In genomic region chr1:220269036-220269435, GRCh38 we compare ENCODE assay signal across 23 cellular contexts. TPM values are rescaled to one million over a fixed set of nuclear protein-coding genes. Genes with fewer than 3 reads are reported as not detected.
A peak's percentile ranks its signal among the peaks of the same experiment; 100 is the strongest.
DNase-seq lines count a peak whose midpoint lies in the region; ATAC-seq and TF ChIP-seq lines count a peak whose summit lies in the region.
"Had no signal": no experiment of that assay in that cellular context is flagged by ENCODE, and none has a peak within 500 bp of the region (broad histone marks: within the 10 kb centered on the region; RNA-seq: fewer than 3 reads in every experiment).

No MANE protein-coding gene starts in this region.

- ATAC-seq in SK-N-SH treated with all-trans-retinoic acid at 6 μM for 48 hours (no peak), GM23338 (no peak), GM18873 (IDR thresholded peaks at IDR 0.05; ENCODE audit: low FRiP score, unreplicated experiment) (no peak), HG02610 (IDR thresholded peaks at IDR 0.05; ENCODE audit: unreplicated experiment) (no peak)
- ATAC-seq: activated T-cell treated with anti-CD3 and anti-CD28 coated beads, Interleukin-2, amount 50 U/mL, for 4 hours; left lobe of liver; Right ventricle myocardium inferior; T-helper 17 cell had no signal

- H3F3A ChIP-seq in SK-N-SH (replicated peaks; ENCODE audit: insufficient read depth), result peaks cover 4% of the 10 kb centered on the region
- H3F3A ChIP-seq in GM23338 (replicated peaks; ENCODE audit: low read depth), result no peaks in the 10 kb centered on the region

- H3K4me1 Mint-ChIP-seq in GM23338 (peaks cover 19% of the 10 kb centered on the region), nephron (peaks cover 9% of the 10 kb centered on the region)
- H3K4me1 Mint-ChIP-seq in activated naive CD8-positive, alpha-beta T cell (ENCODE audit: low read depth), result peaks cover 32% of the 10 kb centered on the region

- H3K9me2 ChIP-seq in SK-N-SH, result no peaks in the 10 kb centered on the region
- H3K9me2 ChIP-seq in GM23338 (ENCODE audit: insufficient read depth), result no peaks in the 10 kb centered on the region

- no peak overlapping the region for H3K9ac ChIP-seq in SK-N-SH
- H3K9ac ChIP-seq: KMS-11 had no signal

- POLR2A ChIA-PET in SK-N-SH (lab: Yijun Ruan, JAX), result no interaction called here

- H3K4me1 ChIP-seq in SK-N-SH (ENCODE audit: control insufficient read depth in 1 of 2, insufficient read depth in 2 of 2, low read depth in 1 of 2, low read length in 1 of 2) (peaks cover 11% of the 10 kb centered on the region in 2 experiments; a peak in 3 of 4 replicates), GM23338 (ENCODE audit: insufficient read depth) (peaks cover 40% of the 10 kb centered on the region)

- no peak overlapping the region for H3K4me3 ChIP-seq in SK-N-SH (ENCODE audit: low read depth in 2 of 2, low read length in 1 of 2)
- no peak overlapping the region for H3K4me3 ChIP-seq in GM23338
- H3K4me3 ChIP-seq: coronary artery, prostate gland, smooth muscle cell, stomach had no signal

- H3K79me2 ChIP-seq in SK-N-SH (ENCODE audit: insufficient read depth) (peaks cover 79% of the 10 kb centered on the region), GM23338 (replicated peaks; ENCODE audit: insufficient read depth) (peaks cover 81% of the 10 kb centered on the region)

- H3K27ac Mint-ChIP-seq in GM23338, result no peak overlapping the region
- H3K27ac Mint-ChIP-seq in activated naive CD8-positive, alpha-beta T cell, result no peak overlapping the region
- H3K27ac Mint-ChIP-seq in nephron, result no peak overlapping the region
- H3K27ac Mint-ChIP-seq: T-helper 17 cell had no signal

- peak overlapping the region; percentile 40; the same call in 2 of the 3 replicates for H3K4me3 Mint-ChIP-seq in GM23338
- H3K4me3 Mint-ChIP-seq in activated naive CD8-positive, alpha-beta T cell, result peak overlapping the region; percentile 17
- H3K4me3 Mint-ChIP-seq in nephron, result peak overlapping the region; percentile 31 to 75 (median 45)
- H3K4me3 Mint-ChIP-seq: activated T-cell treated with anti-CD3 and anti-CD28 coated beads, Interleukin-2, amount 50 U/mL, for 4 hours; T-helper 17 cell had no signal

- H3K27ac ChIP-seq in SK-N-SH (ENCODE audit: low read depth in 2 of 2, low read length in 1 of 2) (no peak overlapping the region), GM23338 (ENCODE audit: low read depth) (no peak overlapping the region)
- H3K27ac ChIP-seq: 22Rv1, coronary artery, KMS-11, prostate gland, stomach had no signal

- 98% methylated on average over 2 of the region's 2 CpGs for WGBS in SK-N-SH (ENCODE audit: low lambda C conversion rate)

- no peak for TF ChIP-seq CTCF in SK-N-SH (IDR thresholded peaks at IDR 0.05)
- no peak for TF ChIP-seq CTCF in GM23338 (conservative IDR thresholded peaks at IDR 0.05; ENCODE audit: low read depth in 2 of 2)
- no peak for TF ChIP-seq CTCF in nephron (IDR thresholded peaks at IDR 0.05; ENCODE audit: unreplicated experiment in 3 of 3)

- peaks cover 6% of the 10 kb centered on the region; the same call in 1 of the 2 replicates for H4K20me1 ChIP-seq in SK-N-SH (ENCODE audit: insufficient read depth)
- H4K20me1 ChIP-seq in GM23338 (replicated peaks; ENCODE audit: insufficient read depth), result peaks cover 20% of the 10 kb centered on the region

- H2AFZ ChIP-seq in SK-N-SH (ENCODE audit: low read depth) (no peak overlapping the region), GM23338 (no peak overlapping the region)

- peaks cover 45% of the 10 kb centered on the region for H3K36me3 Mint-ChIP-seq in GM23338 (ENCODE audit: low read depth)
- H3K36me3 Mint-ChIP-seq in activated naive CD8-positive, alpha-beta T cell, result peaks cover 26% of the 10 kb centered on the region
- peaks cover 47% of the 10 kb centered on the region for H3K36me3 Mint-ChIP-seq in nephron (ENCODE audit: low read depth)

- no peak for TF ChIP-seq RAD21 in SK-N-SH (IDR thresholded peaks at IDR 0.05; ENCODE audit: low read length)

- CTCF ChIA-PET in SK-N-SH (lab: Yijun Ruan, JAX), result no interaction called here

- no peak for TF ChIP-seq EP300 in SK-N-SH (IDR thresholded peaks at IDR 0.05; ENCODE audit: borderline replicate concordance in 1 of 2, low read depth in 1 of 2, low read length in 1 of 2)

- H3K27me3 ChIP-seq in SK-N-SH (ENCODE audit: insufficient read depth), result no peaks in the 10 kb centered on the region
- H3K27me3 ChIP-seq in GM23338 (ENCODE audit: insufficient read depth), result no peaks in the 10 kb centered on the region
- H3K27me3 ChIP-seq: stomach had no signal

- no peaks in the 10 kb centered on the region for H3K27me3 Mint-ChIP-seq in GM23338 (ENCODE audit: insufficient read depth, low read depth, poor library complexity)
- no peaks in the 10 kb centered on the region for H3K27me3 Mint-ChIP-seq in activated naive CD8-positive, alpha-beta T cell
- H3K27me3 Mint-ChIP-seq in nephron (ENCODE audit: low read depth), result no peaks in the 10 kb centered on the region
- H3K27me3 Mint-ChIP-seq: T-helper 17 cell had no signal

- no peaks in the 10 kb centered on the region; the same call in 1 of the 2 replicates for H3K9me3 ChIP-seq in SK-N-SH
- H3K9me3 ChIP-seq: prostate gland, stomach had no signal

- H3K4me2 ChIP-seq in SK-N-SH (peak overlapping the region; percentile 79; the same call in 1 of the 2 replicates), GM23338 (no peak overlapping the region)

- H3K9me3 Mint-ChIP-seq in GM23338 (no peaks in the 10 kb centered on the region), nephron (peaks cover 11% of the 10 kb centered on the region)
- no peaks in the 10 kb centered on the region for H3K9me3 Mint-ChIP-seq in activated naive CD8-positive, alpha-beta T cell (ENCODE audit: low read depth)
- H3K9me3 Mint-ChIP-seq: activated T-cell treated with anti-CD3 and anti-CD28 coated beads, Interleukin-2, amount 50 U/mL, for 4 hours had no signal

- no peak for DNase-seq in SK-N-SH
- DNase-seq in GM23338 (ENCODE audit: low spot score), result no peak
- no peak for DNase-seq in SKM-1 treated with dmso at 0.1 percent for 144 hours (lab: John Stamatoyannopoulos, UW; ENCODE audit: unreplicated experiment)
- DNase-seq: activated CD4-positive, alpha-beta T cell treated with anti-CD3 and anti-CD28 coated beads, Interleukin-2, amount 50 U/mL, for 4 hours; activated T-cell treated with anti-CD3 and anti-CD28 coated beads, Interleukin-2, amount 50 U/mL, for 4 hours; GDM1; NCI-H187; stimulated activated CD4-positive, alpha-beta T cell treated with anti-CD3 and anti-CD28 coated beads, Interleukin-2, amount 100 ng/mL, for 48 hours; stomach; T-helper 17 cell; trophoblast cell had no signal

- H3K36me3 ChIP-seq in SK-N-SH (replicated peaks in 1 of 2; ENCODE audit: control insufficient read depth in 1 of 2, insufficient read depth in 2 of 2, low read length in 1 of 2), result peaks cover 35 to 37% of the 10 kb centered on the region in 2 experiments
- peaks cover 12% of the 10 kb centered on the region; the same call in 1 of the 2 replicates for H3K36me3 ChIP-seq in GM23338 (ENCODE audit: insufficient read depth)
- H3K36me3 ChIP-seq: prostate gland had no signal

TF ChIP-seq in SK-N-SH, 30 proteins besides CTCF, POLR2A, EP300 and RAD21 (continues in another document):
- TF ChIP-seq PBX3 (IDR thresholded peaks at IDR 0.05), result no peak

TF ChIP-seq in SK-N-SH treated with all-trans-retinoic acid at 6 μM for 48 hours, 23 proteins besides CTCF, POLR2A, EP300 and RAD21:
- TF ChIP-seq BACH2 (CRISPR knock-in tag; IDR thresholded peaks at IDR 0.05; ENCODE audit: borderline replicate concordance) (no peak), PPARA (CRISPR knock-in tag; IDR thresholded peaks at IDR 0.05; ENCODE audit: borderline replicate concordance) (no peak), ZC3H10 (CRISPR knock-in tag; IDR thresholded peaks at IDR 0.05) (no peak), TCF4 (CRISPR knock-in tag; IDR thresholded peaks at IDR 0.05; ENCODE audit: borderline replicate concordance) (no peak), RARB (CRISPR knock-in tag; IDR thresholded peaks at IDR 0.05) (no peak)

TF ChIP-seq in GM23338, 12 proteins besides CTCF, POLR2A, EP300 and RAD21 (continues in another document):
- TF ChIP-seq POLR2AphosphoS5 (IDR thresholded peaks at IDR 0.05; ENCODE audit: low read depth) (no peak), ZNF331 (CRISPR knock-in tag; IDR thresholded peaks at IDR 0.05; ENCODE audit: low read depth) (no peak), REST (IDR thresholded peaks at IDR 0.05; ENCODE audit: unreplicated experiment) (no peak), NANOG (IDR thresholded peaks at IDR 0.05; ENCODE audit: borderline replicate concordance) (no peak), CREB1 (CRISPR knock-in tag; IDR thresholded peaks at IDR 0.05; ENCODE audit: low read depth) (no peak), STAT1 (IDR thresholded peaks at IDR 0.05; ENCODE audit: unreplicated experiment) (no peak), JUNB (IDR thresholded peaks at IDR 0.05; ENCODE audit: unreplicated experiment) (no peak)

RNA-seq across cellular contexts. Expression of gene RAB3GAP2, which starts 3.2 kb away (rescaled TPM):
- 9.3 and 11.7 TPM in 2 replicates for polyA plus RNA-seq in SK-N-SH (2012; rRNA removed)
- polyA plus RNA-seq in SK-N-SH (2012; cell fraction: cytosol; rRNA removed), result 9.2 and 11.2 TPM in 2 replicates
- 23.9 and 32.4 TPM in 2 replicates for polyA plus RNA-seq in SK-N-SH (2012; cell fraction: nucleus; rRNA removed)
- total RNA-seq in GM23338 (2014; rRNA removed; shearing (Covaris generic)), result 41.6 and 44.6 TPM in 2 replicates
- polyA plus RNA-seq in GM23338 (2016; fragmentation: Nextera tagmentation; extraction: Ambion mirVana), result 15.7 and 19.4 TPM in 2 replicates
